Comparison of ENCODE assay signal across 8 cellular contexts in the genomic region with DNA sequence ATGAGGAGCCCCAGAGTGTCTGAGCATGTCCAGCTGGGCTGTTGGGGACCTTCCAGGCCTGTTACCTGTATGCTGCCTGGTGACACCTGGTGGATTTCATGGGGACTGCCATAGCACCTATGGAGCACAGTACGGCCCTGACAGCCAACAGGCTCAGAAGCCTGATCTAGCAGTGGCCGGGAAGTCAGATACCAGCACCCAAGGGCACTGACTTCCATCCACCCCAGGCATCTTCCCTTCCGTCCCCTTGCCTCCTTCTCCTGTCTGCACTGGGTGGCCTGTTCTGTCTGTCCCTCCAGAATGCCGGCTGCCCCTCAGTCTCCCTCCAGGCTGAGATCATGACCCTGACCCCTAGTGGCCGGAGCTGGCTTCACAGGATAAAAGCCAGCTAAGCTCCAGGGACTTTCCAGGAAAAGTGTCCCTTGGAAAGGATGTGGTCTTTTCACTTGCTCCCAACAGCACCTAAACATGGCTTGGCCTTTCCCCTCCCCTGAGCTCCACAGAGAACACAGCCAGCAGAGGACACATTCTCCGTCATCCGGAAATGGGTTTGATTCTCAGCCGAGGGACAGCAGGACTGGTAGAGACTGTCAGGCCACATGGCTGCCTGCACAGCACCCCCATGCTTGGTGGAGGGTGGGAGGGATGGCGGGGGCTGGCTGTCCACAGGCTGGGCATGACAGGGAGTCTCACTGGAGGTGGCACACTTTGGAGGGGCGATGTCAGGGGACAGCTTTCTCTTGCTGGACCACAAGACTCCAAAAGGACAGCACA. TPM values are rescaled to one million over a fixed set of nuclear protein-coding genes. Genes with fewer than 3 reads are reported as not detected.
DNase-seq lines count a peak whose midpoint lies in the region; ATAC-seq lines count a peak whose summit lies in the region.

No MANE protein-coding gene starts in this region.

- no peak overlapping the region for H3K27ac ChIP-seq in CD8-positive, alpha-beta memory T cell (ENCODE audit: low read depth, low read length)

- ATAC-seq in GM21825 (IDR thresholded peaks at IDR 0.05; ENCODE audit: unreplicated experiment) (peak; percentile 82), Right ventricle myocardium superior (ENCODE audit: poor library complexity) (peak; percentile 92)

- CTCF ChIA-PET in CD8-positive, alpha-beta memory T cell (lab: Charles Lee): interaction anchor here (0.7 to 3.6 kb wide), 8 partner anchors 11 to 541 kb away, joined by 3 to 63 read pairs (median 4); a partner anchor contains a TSS

- POLR2A ChIA-PET in CD8-positive, alpha-beta memory T cell (lab: Charles Lee): interaction anchor here (1.9 kb wide), 1 partner anchor 9 kb away, joined by 17 read pairs; a partner anchor contains a TSS

- H3K27ac Mint-ChIP-seq in CD8-positive, alpha-beta memory T cell: peak overlapping the region in 6 of 8 donors; percentile 10 to 84 (median 64)

- no peaks in the 10 kb centered on the region for H3K4me1 ChIP-seq in CD8-positive, alpha-beta memory T cell (ENCODE audit: insufficient read depth, low read length)

- intact Hi-C loops in Right ventricle myocardium superior (cut with DNase I): no loop called here

- H3K36me3 Mint-ChIP-seq in CD8-positive, alpha-beta memory T cell: peaks cover 12 to 31% (median 14%) of the 10 kb centered on the region in 3 donors

- peaks cover 13% of the 10 kb centered on the region for H3K36me3 ChIP-seq in CD8-positive, alpha-beta memory T cell (ENCODE audit: insufficient read depth, low read length)
- peaks cover 24% of the 10 kb centered on the region for H3K36me3 ChIP-seq in MG63

- H3K4me1 Mint-ChIP-seq in CD8-positive, alpha-beta memory T cell: peaks cover 0 to 6% (median 6%) of the 10 kb centered on the region in 3 donors

- peak overlapping the region; percentile 7 to 88 (median 75) for H3K4me3 Mint-ChIP-seq in CD8-positive, alpha-beta memory T cell

- peak; percentile 50 to 80 (median 68) for DNase-seq in CD8-positive, alpha-beta memory T cell
- DNase-seq in MG63 (peak; percentile 48), Right ventricle myocardium superior (peak; percentile 75), renal cortical epithelial cell (ENCODE audit: low read depth) (peak; percentile 70), anterior cingulate cortex (lab: John Stamatoyannopoulos, UW) (no peak), NCI-H1436 (lab: John Stamatoyannopoulos, UW) (no peak)
- DNase-seq in activated effector memory CD4-positive, alpha-beta T cell treated with Interleukin-2 at 50 U/mL for 16 hours: peak; percentile 63

- peak overlapping the region; percentile 61 for H3K4me3 ChIP-seq in CD8-positive, alpha-beta memory T cell (ENCODE audit: low read length)
- H3K4me3 ChIP-seq in MG63: no peak overlapping the region

- no peaks in the 10 kb centered on the region for H3K9me3 ChIP-seq in CD8-positive, alpha-beta memory T cell (ENCODE audit: low read length)
- H3K9me3 ChIP-seq in MG63: no peaks in the 10 kb centered on the region

- no peaks in the 10 kb centered on the region for H3K9me3 Mint-ChIP-seq in CD8-positive, alpha-beta memory T cell

- no peaks in the 10 kb centered on the region for H3K27me3 Mint-ChIP-seq in CD8-positive, alpha-beta memory T cell

- no peaks in the 10 kb centered on the region for H3K27me3 ChIP-seq in CD8-positive, alpha-beta memory T cell (ENCODE audit: insufficient read depth, low read length, poor library complexity, severe bottlenecking)
- no peaks in the 10 kb centered on the region for H3K27me3 ChIP-seq in MG63

RNA-seq across cellular contexts. Expression of a gene that starts 9.5 kb away (rescaled TPM):
- total RNA-seq in CD8-positive, alpha-beta memory T cell: 1,000 to 10,000 TPM; 2,610 to 2,630 TPM
- polyA plus RNA-seq in CD8-positive, alpha-beta memory T cell: 1,199 TPM
- 4,857 and 6,303 TPM in 2 replicates for total RNA-seq in MG63 (2014; rRNA removed; shearing (Covaris generic); ENCODE audit: low replicate concordance)
- 707 TPM for total RNA-seq in Right ventricle myocardium superior
- 661 and 1,315 TPM in 2 replicates for total RNA-seq in renal cortical epithelial cell

Comparison
In these comparisons a context has a peak if more than half of its experiments do, and no peak if none do; other contexts are left out.
1. DNase-seq: peak in CD8-positive, alpha-beta memory T cell (5 of 5), MG63 (single experiment), activated effector memory CD4-positive, alpha-beta T cell treated with Interleukin-2 at 50 U/mL for 16 hours (single experiment), Right ventricle myocardium superior (single experiment) and renal cortical epithelial cell (single experiment); none in anterior cingulate cortex (0 of 58) and NCI-H1436 (single experiment).